11 cellular contexts compared by ENCODE assay signal in the genomic region with DNA sequence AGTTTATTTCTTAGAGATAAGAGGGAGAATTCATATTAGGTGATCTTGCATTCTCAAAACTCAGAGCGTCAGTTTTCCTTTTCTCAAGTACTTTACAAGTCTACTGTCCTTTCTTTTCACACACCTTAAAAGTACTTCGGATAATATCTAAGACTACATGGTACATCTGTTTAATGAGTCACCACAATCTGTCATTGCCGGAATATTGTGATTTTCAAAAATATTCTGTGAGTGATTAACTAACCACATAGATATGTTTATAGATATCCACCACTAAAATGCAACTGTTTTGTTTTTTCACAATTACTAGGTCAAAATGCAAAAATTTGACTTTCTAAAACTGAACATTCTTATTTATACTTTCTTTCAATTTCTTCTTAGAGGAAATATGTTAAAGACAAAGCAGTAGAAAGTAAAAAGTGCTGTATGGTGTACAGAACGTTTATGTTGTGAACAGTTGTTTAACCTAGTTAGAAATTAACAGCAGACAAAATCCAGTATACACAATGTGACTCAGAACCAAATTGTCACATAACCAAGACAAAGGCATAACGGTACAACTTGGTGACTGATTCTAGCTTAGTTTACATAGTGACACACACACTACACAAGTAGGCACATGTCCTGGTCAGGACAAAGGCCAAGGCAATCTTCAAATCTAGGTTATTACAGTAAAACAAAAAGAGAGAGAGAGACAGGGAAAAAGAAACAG.
DNase-seq lines count a peak whose midpoint lies in the region; ATAC-seq and TF ChIP-seq lines count a peak whose summit lies in the region.
"Had no signal": no experiment of that assay in that cellular context is flagged by ENCODE, and none has a peak within 500 bp of the region (broad histone marks: within the 10 kb centered on the region; RNA-seq: fewer than 3 reads in every experiment).

No MANE protein-coding gene starts in this region.

- peaks cover 17% of the 10 kb centered on the region for H3K9me3 ChIP-seq in MG63
- H3K9me3 ChIP-seq in left lung, result peaks cover 0 to 13% of the 10 kb centered on the region in 2 donors

- CTCF ChIA-PET in activated CD4-positive, alpha-beta T cell treated with anti-CD3 and anti-CD28 coated beads for 36 hours (lab: Charles Lee), result no interaction called here

- no peak overlapping the region for H3K27ac Mint-ChIP-seq in activated CD4-positive, alpha-beta T cell treated with anti-CD3 and anti-CD28 coated beads for 36 hours
- H3K27ac Mint-ChIP-seq: activated naive CD8-positive, alpha-beta T cell treated with anti-CD3 and anti-CD28 coated beads for 36 hours had no signal

- H3K4me1 Mint-ChIP-seq in activated CD4-positive, alpha-beta T cell treated with anti-CD3 and anti-CD28 coated beads for 36 hours, result no peaks in the 10 kb centered on the region
- H3K4me1 Mint-ChIP-seq: activated naive CD8-positive, alpha-beta T cell treated with anti-CD3 and anti-CD28 coated beads for 36 hours had no signal

- ATAC-seq in GM18873 (IDR thresholded peaks at IDR 0.05; ENCODE audit: low FRiP score, unreplicated experiment) (peak; percentile 86), HG02884 (IDR thresholded peaks at IDR 0.05; ENCODE audit: unreplicated experiment) (peak; percentile 58), left lung (peak; percentile 45), GM21367 (IDR thresholded peaks at IDR 0.05; ENCODE audit: unreplicated experiment) (no peak), GM21360 (IDR thresholded peaks at IDR 0.05; ENCODE audit: unreplicated experiment) (no peak)
- no peak for ATAC-seq in activated CD4-positive, alpha-beta T cell treated with anti-CD3 and anti-CD28 coated beads for 36 hours

- no peak for TF ChIP-seq CTCF in left lung (IDR thresholded peaks at IDR 0.05)

- no peak overlapping the region for H3K4me3 Mint-ChIP-seq in activated CD4-positive, alpha-beta T cell treated with anti-CD3 and anti-CD28 coated beads for 36 hours
- H3K4me3 Mint-ChIP-seq: activated naive CD8-positive, alpha-beta T cell treated with anti-CD3 and anti-CD28 coated beads for 36 hours had no signal

- intact Hi-C loops in left lung (cut with DNase I), result no loop called here
- intact Hi-C loops in activated CD4-positive, alpha-beta T cell treated with anti-CD3 and anti-CD28 coated beads for 36 hours (cut with DNase I, micrococcal nuclease), result no loop called here

- DNase-seq in MG63 (peak; percentile 57), left lung (no peak), SW 1271 (lab: John Stamatoyannopoulos, UW) (no peak)
- no peak for DNase-seq in activated CD4-positive, alpha-beta T cell treated with anti-CD3 and anti-CD28 coated beads for 36 hours
- DNase-seq: activated naive CD8-positive, alpha-beta T cell treated with anti-CD3 and anti-CD28 coated beads for 36 hours; DMS153; NCI-H2171 treated with DMSO at 0.1 percent for 48 hours had no signal

- no peak overlapping the region for H3K27ac ChIP-seq in left lung

- H3K9me3 Mint-ChIP-seq in activated CD4-positive, alpha-beta T cell treated with anti-CD3 and anti-CD28 coated beads for 36 hours (ENCODE audit: low read depth), result peaks cover under 1% of the 10 kb centered on the region

- H3K4me3 ChIP-seq in MG63 (no peak overlapping the region), left lung (no peak overlapping the region)

- H3K36me3 ChIP-seq in MG63 (no peaks in the 10 kb centered on the region), left lung (no peaks in the 10 kb centered on the region)

- no peaks in the 10 kb centered on the region for H3K4me1 ChIP-seq in left lung

- POLR2A ChIA-PET in activated CD4-positive, alpha-beta T cell treated with anti-CD3 and anti-CD28 coated beads for 36 hours (lab: Charles Lee), result no interaction called here

- H3K27me3 ChIP-seq in MG63 (no peaks in the 10 kb centered on the region), left lung (no peaks in the 10 kb centered on the region)

- H3K27me3 Mint-ChIP-seq in activated CD4-positive, alpha-beta T cell treated with anti-CD3 and anti-CD28 coated beads for 36 hours, result no peaks in the 10 kb centered on the region
- H3K27me3 Mint-ChIP-seq: activated naive CD8-positive, alpha-beta T cell treated with anti-CD3 and anti-CD28 coated beads for 36 hours had no signal

- no peaks in the 10 kb centered on the region for H3K36me3 Mint-ChIP-seq in activated CD4-positive, alpha-beta T cell treated with anti-CD3 and anti-CD28 coated beads for 36 hours (ENCODE audit: low read depth)
- H3K36me3 Mint-ChIP-seq: activated naive CD8-positive, alpha-beta T cell treated with anti-CD3 and anti-CD28 coated beads for 36 hours had no signal

Comparison
In these comparisons a context has a peak if more than half of its experiments do, and no peak if none do; other contexts are left out.
1. ATAC-seq: peak in GM18873 (single experiment), HG02884 (single experiment) and left lung (single experiment); none in GM21367 (single experiment), GM21360 (single experiment) and activated CD4-positive, alpha-beta T cell treated with anti-CD3 and anti-CD28 coated beads for 36 hours (single experiment).